In genomic region chr2:68193774-68194372, GRCh38 we compare ENCODE assay signal across 12 cellular contexts. TPM values are rescaled to one million over a fixed set of nuclear protein-coding genes. Genes with fewer than 3 reads are reported as not detected.
DNase-seq lines count a peak whose midpoint lies in the region; ATAC-seq and TF ChIP-seq lines count a peak whose summit lies in the region.
"Had no signal": no experiment of that assay in that cellular context is flagged by ENCODE, and none has a peak within 500 bp of the region (broad histone marks: within the 10 kb centered on the region; RNA-seq: fewer than 3 reads in every experiment).

No MANE protein-coding gene starts in this region.

- no peak overlapping the region for H2AK9ac ChIP-seq in IMR-90 (replicated peaks; ENCODE audit: low read depth, low read length, poor library complexity)

- H3K4ac ChIP-seq in IMR-90 (ENCODE audit: low read depth, low read length), result no peak overlapping the region

- H3K14ac ChIP-seq in IMR-90 (replicated peaks; ENCODE audit: low read depth, low read length), result no peak overlapping the region

- H3K27ac ChIP-seq in IMR-90 (ENCODE audit: insufficient read depth, low read length) (no peak overlapping the region), neutrophil (peak overlapping the region; percentile 58)

- POLR2A ChIA-PET in IMR-90 (lab: Charles Lee; ENCODE audit: unreplicated experiment), result no interaction called here

- H4K91ac ChIP-seq in IMR-90 (ENCODE audit: insufficient read depth, low read depth, low read length), result no peak overlapping the region

- dilution Hi-C loops in IMR-90 (cut with HindIII; ENCODE audit: low sequenced_read_pairs, unreplicated experiment), result no loop called here

- peaks cover 7 to 44% of the 10 kb centered on the region in 2 experiments for H3K79me1 ChIP-seq in IMR-90 (ENCODE audit: low read depth in 1 of 2, low read length in 2 of 2)

- intact Hi-C loops in IMR-90 (cut with micrococcal nuclease), result no loop called here

- no peaks in the 10 kb centered on the region for H3K27me3 ChIP-seq in IMR-90 (ENCODE audit: control insufficient read depth, insufficient read depth, low read length)
- no peaks in the 10 kb centered on the region for H3K27me3 ChIP-seq in neutrophil

- H3K4me1 ChIP-seq in IMR-90 (ENCODE audit: control insufficient read depth, insufficient read depth, low read length), result peaks cover 8% of the 10 kb centered on the region
- H3K4me1 ChIP-seq in neutrophil (ENCODE audit: control insufficient read depth in 1 of 2, insufficient read depth in 1 of 2, low read depth in 1 of 2, low read length in 1 of 2), result peaks cover 22 to 42% of the 10 kb centered on the region in 2 experiments

- no peak overlapping the region for H3K4me3 Mint-ChIP-seq in central memory CD8-positive, alpha-beta T cell
- H3K4me3 Mint-ChIP-seq: activated naive CD4-positive, alpha-beta T cell treated with anti-CD3 and anti-CD28 coated beads, Interleukin-2, amount 10 ng/mL, durations not matched to agents 7 days and 5 days had no signal

- WGBS in IMR-90 (ENCODE audit: extremely low coverage in 2 of 2, insufficient read length in 1 of 2), 2 experiments, result no CpG with 5 or more reads among the region's 4 CpGs

- ATAC-seq in IMR-90 (ENCODE audit: low read depth) (no peak), GM19324 (IDR thresholded peaks at IDR 0.05; ENCODE audit: low FRiP score, unreplicated experiment) (no peak), HG03139 (IDR thresholded peaks at IDR 0.05; ENCODE audit: unreplicated experiment) (no peak), GM21529 (IDR thresholded peaks at IDR 0.05; ENCODE audit: unreplicated experiment) (no peak)
- ATAC-seq in central memory CD8-positive, alpha-beta T cell (replicated peaks; ENCODE audit: extremely low read depth, poor library complexity, severe bottlenecking), result no peak
- ATAC-seq: left lobe of liver had no signal

- TF ChIP-seq RAD21 in IMR-90 (IDR thresholded peaks at IDR 0.05; ENCODE audit: low read length), result no peak

- H3K36me3 Mint-ChIP-seq in central memory CD8-positive, alpha-beta T cell (ENCODE audit: insufficient read depth), result peaks cover 3% of the 10 kb centered on the region

- H3K4me2 ChIP-seq in IMR-90 (ENCODE audit: low read depth, low read length), result peak overlapping the region; percentile 38; the same call in 1 of the 2 replicates

- H3K4me1 Mint-ChIP-seq in central memory CD8-positive, alpha-beta T cell, result peaks cover 51% of the 10 kb centered on the region

- BruUV-seq in IMR-90 (replicated peaks; lab: Mats Ljungman, UMichigan), result no TSS peak

- no peaks in the 10 kb centered on the region for H3K27me3 Mint-ChIP-seq in central memory CD8-positive, alpha-beta T cell
- H3K27me3 Mint-ChIP-seq: activated naive CD4-positive, alpha-beta T cell treated with anti-CD3 and anti-CD28 coated beads, Interleukin-2, amount 10 ng/mL, durations not matched to agents 7 days and 5 days had no signal

- no peak overlapping the region for H2BK5ac ChIP-seq in IMR-90 (ENCODE audit: low read depth, low read length, poor library complexity, severe bottlenecking)

- no peak for TF ChIP-seq CTCF in IMR-90 (conservative IDR thresholded peaks at IDR 0.05; ENCODE audit: low read depth, low read length)
- no peak for TF ChIP-seq CTCF in neutrophil (IDR thresholded peaks at IDR 0.05)

- H3K9me1 ChIP-seq in IMR-90 (ENCODE audit: insufficient read depth, low read length), result peaks cover 8% of the 10 kb centered on the region

- no peak overlapping the region for H2BK15ac ChIP-seq in IMR-90 (ENCODE audit: low read depth, low read length)

- no peak overlapping the region for H2BK20ac ChIP-seq in IMR-90 (ENCODE audit: low read depth, low read length)

- H3K36me3 ChIP-seq in IMR-90 (ENCODE audit: control insufficient read depth, insufficient read depth, low read length) (no peaks in the 10 kb centered on the region), neutrophil (no peaks in the 10 kb centered on the region)

- no peak overlapping the region for H2AFZ ChIP-seq in IMR-90 (replicated peaks; ENCODE audit: low read length, poor library complexity)

- no peak overlapping the region for H3K56ac ChIP-seq in IMR-90 (ENCODE audit: extremely low read depth, insufficient read depth, low read length)

- CTCF ChIA-PET in IMR-90 (lab: Yijun Ruan, JAX), result no interaction called here

- DNase-seq in AG20443 (ENCODE audit: low spot score) (peak; percentile 48), IMR-90 (peak; percentile 77), NAMALWA (ENCODE audit: low spot score) (no peak)
- no peak for DNase-seq in central memory CD8-positive, alpha-beta T cell (ENCODE audit: low spot score in 2 of 2)
- DNase-seq: activated CD4-positive, CD25-positive, alpha-beta regulatory T cell treated with anti-CD3 and anti-CD28 coated beads, Interleukin-2, amount 50 U/mL, for 72 hours; activated naive CD4-positive, alpha-beta T cell treated with anti-CD3 and anti-CD28 coated beads, Interleukin-2, amount 10 ng/mL, durations not matched to agents 7 days and 5 days; posterior cingulate gyrus had no signal

- H3K18ac ChIP-seq in IMR-90 (ENCODE audit: low read depth, low read length), result no peak overlapping the region

- no peak overlapping the region for H2AK5ac ChIP-seq in IMR-90 (ENCODE audit: low read depth, low read length)

- H3K27ac Mint-ChIP-seq in central memory CD8-positive, alpha-beta T cell (ENCODE audit: low read depth), result peak overlapping the region; percentile 66
- H3K27ac Mint-ChIP-seq: activated naive CD4-positive, alpha-beta T cell treated with anti-CD3 and anti-CD28 coated beads, Interleukin-2, amount 10 ng/mL, durations not matched to agents 7 days and 5 days had no signal

- no peak overlapping the region for H2BK120ac ChIP-seq in IMR-90 (ENCODE audit: low read depth, low read length)

- H3K9me3 ChIP-seq in IMR-90 (ENCODE audit: control insufficient read depth, insufficient read depth, low read length), result no peaks in the 10 kb centered on the region
- H3K9me3 ChIP-seq in neutrophil, result no peaks in the 10 kb centered on the region

- H3K4me3 ChIP-seq in IMR-90 (ENCODE audit: insufficient read depth, low read depth, low read length) (no peak overlapping the region), neutrophil (ENCODE audit: low read depth in 1 of 2, low read length in 1 of 2) (no peak overlapping the region)

- H3K23ac ChIP-seq in IMR-90 (ENCODE audit: low read depth, low read length), result no peak overlapping the region

- H4K20me1 ChIP-seq in IMR-90 (ENCODE audit: insufficient read depth, low read length), result peaks cover 48% of the 10 kb centered on the region; the same call in 1 of the 2 replicates

- H4K8ac ChIP-seq in IMR-90 (ENCODE audit: low read depth in 2 of 2, low read length in 2 of 2), result no peak overlapping the region

- no peak for TF ChIP-seq POLR2A in IMR-90 (IDR thresholded peaks at IDR 0.05; ENCODE audit: low read depth, low read length)

- no peaks in the 10 kb centered on the region for H3K9me3 Mint-ChIP-seq in central memory CD8-positive, alpha-beta T cell
- H3K9me3 Mint-ChIP-seq: activated naive CD4-positive, alpha-beta T cell treated with anti-CD3 and anti-CD28 coated beads, Interleukin-2, amount 10 ng/mL, durations not matched to agents 7 days and 5 days had no signal

- in situ Hi-C loops in IMR-90 (cut with MboI; ENCODE audit: low sequenced_read_pairs), result loop anchor here (10.0 kb wide), 1 partner anchor 51 kb away; no protein-coding TSS in a partner anchor

- no peak overlapping the region for H4K5ac ChIP-seq in IMR-90 (ENCODE audit: low read depth, low read length)

- no peak overlapping the region for H3K9ac ChIP-seq in IMR-90 (ENCODE audit: low read depth, low read length)

TF ChIP-seq in IMR-90, 13 proteins besides CTCF, POLR2A, EP300 and RAD21:
- TF ChIP-seq CHD1 (IDR thresholded peaks at IDR 0.05; ENCODE audit: low read depth, low read length), result no peak
- no peak for TF ChIP-seq RFX5 (IDR thresholded peaks at IDR 0.05; ENCODE audit: low read depth, low read length)
- peak; percentile 32; the same call in 1 of the 2 replicates for TF ChIP-seq FOS (IDR thresholded peaks at IDR 0.05; ENCODE audit: low read depth, low read length)
- TF ChIP-seq MAFK (IDR thresholded peaks at IDR 0.05; ENCODE audit: low read depth, low read length), result no peak

RNA-seq across cellular contexts. Expression of gene PNO1, which starts 36.2 kb away (rescaled TPM):
- 14.7 and 25.8 TPM in 2 replicates for total RNA-seq in IMR-90 (2012; rRNA removed)
- 12.6 and 12.8 TPM in 2 replicates for polyA plus RNA-seq in IMR-90 (2012; rRNA removed)
- 2.6 and 3.9 TPM in 2 replicates for polyA plus RNA-seq in IMR-90 (2012; cell fraction: cytosol; rRNA removed)
- polyA plus RNA-seq in IMR-90 (2012; cell fraction: nucleus; rRNA removed; ENCODE audit: low replicate concordance), result 1.2 and 4.0 TPM in 2 replicates

RNA-seq across cellular contexts. Expression of gene PPP3R1, which starts 58.5 kb away (rescaled TPM):
- total RNA-seq in IMR-90 (2012; rRNA removed), result 9.1 and 18.1 TPM in 2 replicates
- polyA plus RNA-seq in IMR-90 (2012; rRNA removed), result 11.0 and 17.3 TPM in 2 replicates
- polyA plus RNA-seq in IMR-90 (2012; cell fraction: cytosol; rRNA removed), result 2.4 and 3.5 TPM in 2 replicates
- 0.82 and 7.4 TPM in 2 replicates for polyA plus RNA-seq in IMR-90 (2012; cell fraction: nucleus; rRNA removed; ENCODE audit: low replicate concordance)

Comparison
In these comparisons a context has a peak if more than half of its experiments do, and no peak if none do; other contexts are left out.
1. DNase-seq: peak in AG20443 (single experiment) and IMR-90 (single experiment); none in central memory CD8-positive, alpha-beta T cell (0 of 2) and NAMALWA (single experiment).